9 cellular contexts compared by ENCODE assay signal in genomic region chr12:119659289-119659897, GRCh38. TPM values are rescaled to one million over a fixed set of nuclear protein-coding genes. Genes with fewer than 3 reads are reported as not detected.
A peak's percentile ranks its signal among the peaks of the same experiment; 100 is the strongest.
DNase-seq lines count a peak whose midpoint lies in the region; ATAC-seq and TF ChIP-seq lines count a peak whose summit lies in the region.
"Had no signal": no experiment of that assay in that cellular context is flagged by ENCODE, and none has a peak within 500 bp of the region (broad histone marks: within the 10 kb centered on the region; RNA-seq: fewer than 3 reads in every experiment).

No MANE protein-coding gene starts in this region.

- TF ChIP-seq CTCF in OCI-LY1 (IDR thresholded peaks at IDR 0.05; ENCODE audit: low read length) = peak; percentile 77
- peak; percentile 97 for TF ChIP-seq CTCF in astrocyte of the cerebellum (IDR thresholded peaks at IDR 0.05; ENCODE audit: low read depth, low read length, missing control alignments)
- TF ChIP-seq CTCF in thoracic aorta (IDR thresholded peaks at IDR 0.05) = peak; percentile 74

- POLR2A ChIA-PET in HEK293T (lab: Yijun Ruan, JAX) = no interaction called here

- no peaks in the 10 kb centered on the region for H3K79me2 ChIP-seq in OCI-LY1 (ENCODE audit: insufficient read depth, low read length)

- H3K4me3 ChIP-seq in OCI-LY1 (ENCODE audit: low read depth, low read length, poor library complexity, severe bottlenecking) (no peak overlapping the region), astrocyte of the cerebellum (ENCODE audit: low read depth, low read length) (no peak overlapping the region), thoracic aorta (no peak overlapping the region)
- H3K4me3 ChIP-seq: BLaER1 had no signal

- H3K36me3 ChIP-seq in OCI-LY1 (ENCODE audit: insufficient read depth, low read length) (no peaks in the 10 kb centered on the region), thoracic aorta (no peaks in the 10 kb centered on the region)
- H3K36me3 ChIP-seq: BLaER1 had no signal

- peak; percentile 61 for ATAC-seq in left colon
- ATAC-seq in thoracic aorta (ENCODE audit: insufficient number of reproducible peaks, low FRiP score, low read depth) = no peak

- H3K27me3 ChIP-seq in OCI-LY1 (ENCODE audit: insufficient read depth, low read length) (no peaks in the 10 kb centered on the region), thoracic aorta (replicated peaks; ENCODE audit: insufficient read depth) (no peaks in the 10 kb centered on the region)
- H3K27me3 ChIP-seq: BLaER1 had no signal

- no peak overlapping the region for H3K9ac ChIP-seq in OCI-LY1 (ENCODE audit: low read length)
- H3K9ac ChIP-seq: BLaER1 had no signal

- intact Hi-C loops in left colon (cut with DNase I, micrococcal nuclease) = no loop called here

- H4K20me1 ChIP-seq in OCI-LY1 (ENCODE audit: insufficient read depth, low read length) = no peaks in the 10 kb centered on the region
- H4K20me1 ChIP-seq: BLaER1 had no signal

- H3K27ac ChIP-seq in OCI-LY1 (ENCODE audit: low read depth, low read length, poor library complexity, severe bottlenecking) = no peak overlapping the region
- H3K27ac ChIP-seq in thoracic aorta = no peak overlapping the region
- H3K27ac ChIP-seq: BLaER1 had no signal

- DNase-seq in DMS153 treated with DMSO at 0.1 percent for 48 hours (lab: John Stamatoyannopoulos, UW; ENCODE audit: unreplicated experiment) = peak; percentile 23
- no peak for DNase-seq in DMS153 (lab: John Stamatoyannopoulos, UW)
- peak; percentile 39 for DNase-seq in HEK293T (ENCODE audit: extremely low spot score)
- no peak for DNase-seq in astrocyte of the cerebellum (ENCODE audit: low read depth)
- DNase-seq in left colon = no peak
- no peak for DNase-seq in thoracic aorta (ENCODE audit: low spot score)
- no peak for DNase-seq in mesenteric fat pad (ENCODE audit: low spot score)

- H2AFZ ChIP-seq in OCI-LY1 (ENCODE audit: low read length) = no peak overlapping the region

- no peaks in the 10 kb centered on the region for H3F3A ChIP-seq in OCI-LY1 (ENCODE audit: insufficient read depth, low read length)

- H3K4me1 ChIP-seq in OCI-LY1 (ENCODE audit: insufficient read depth, low read length, severe bottlenecking) = no peaks in the 10 kb centered on the region
- no peaks in the 10 kb centered on the region for H3K4me1 ChIP-seq in thoracic aorta (ENCODE audit: control insufficient read depth in 1 of 2, low read depth in 2 of 2)
- H3K4me1 ChIP-seq: BLaER1 had no signal

- no peaks in the 10 kb centered on the region for H3K9me3 ChIP-seq in OCI-LY1 (ENCODE audit: low read length)
- no peaks in the 10 kb centered on the region for H3K9me3 ChIP-seq in thoracic aorta

- in situ Hi-C loops in astrocyte of the cerebellum (cut with HindIII; ENCODE audit: low sequenced_read_pairs) = no loop called here

- CTCF ChIA-PET in HEK293T (lab: Yijun Ruan, JAX) = no interaction called here

- no peaks in the 10 kb centered on the region for H3K9me2 ChIP-seq in OCI-LY1 (ENCODE audit: low read depth, low read length)

- H3K4me2 ChIP-seq in OCI-LY1 (ENCODE audit: low read length) = no peak overlapping the region
- H3K4me2 ChIP-seq: BLaER1 had no signal

TF ChIP-seq in HEK293T, 16 proteins besides CTCF, POLR2A, EP300 and RAD21:
- TF ChIP-seq FOXM1 (IDR thresholded peaks at IDR 0.05; ENCODE audit: borderline replicate concordance) (no peak), BHLHE40 (IDR thresholded peaks at IDR 0.05; ENCODE audit: borderline replicate concordance) (no peak), FOXA1 (IDR thresholded peaks at IDR 0.05) (no peak), ZNF384 (IDR thresholded peaks at IDR 0.05) (no peak), L3MBTL2 (conservative IDR thresholded peaks at IDR 0.05) (no peak), SUZ12 (IDR thresholded peaks at IDR 0.05) (no peak)
- TF ChIP-seq, protein P1, sequence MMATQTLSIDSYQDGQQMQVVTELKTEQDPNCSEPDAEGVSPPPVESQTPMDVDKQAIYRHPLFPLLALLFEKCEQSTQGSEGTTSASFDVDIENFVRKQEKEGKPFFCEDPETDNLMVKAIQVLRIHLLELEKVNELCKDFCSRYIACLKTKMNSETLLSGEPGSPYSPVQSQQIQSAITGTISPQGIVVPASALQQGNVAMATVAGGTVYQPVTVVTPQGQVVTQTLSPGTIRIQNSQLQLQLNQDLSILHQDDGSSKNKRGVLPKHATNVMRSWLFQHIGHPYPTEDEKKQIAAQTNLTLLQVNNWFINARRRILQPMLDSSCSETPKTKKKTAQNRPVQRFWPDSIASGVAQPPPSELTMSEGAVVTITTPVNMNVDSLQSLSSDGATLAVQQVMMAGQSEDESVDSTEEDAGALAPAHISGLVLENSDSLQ (IDR thresholded peaks at IDR 0.05) = no peak

RNA-seq across cellular contexts. Expression of gene PRKAB1, which starts 8.5 kb away (rescaled TPM):
- 100 to 1,000 TPM in 1 of 2 donors, 10 to 100 TPM in 1; 62.2 to 111 TPM for total RNA-seq in left colon
- total RNA-seq in thoracic aorta = 10 to 100 TPM; 19.0 to 31.9 TPM
- 20.8 TPM for total RNA-seq in mesenteric fat pad

Comparison
In these comparisons a context has a peak if more than half of its experiments do, and no peak if none do; other contexts are left out.
1. DNase-seq: peak in DMS153 treated with DMSO at 0.1 percent for 48 hours (single experiment) and HEK293T (single experiment); none in DMS153 (single experiment), astrocyte of the cerebellum (single experiment), left colon (0 of 2), thoracic aorta (single experiment) and mesenteric fat pad (single experiment).
2. Peak in every context shown above with its lines, with median percentiles within 50 percentile points of each other: CTCF ChIP-seq.